In the genomic region with DNA sequence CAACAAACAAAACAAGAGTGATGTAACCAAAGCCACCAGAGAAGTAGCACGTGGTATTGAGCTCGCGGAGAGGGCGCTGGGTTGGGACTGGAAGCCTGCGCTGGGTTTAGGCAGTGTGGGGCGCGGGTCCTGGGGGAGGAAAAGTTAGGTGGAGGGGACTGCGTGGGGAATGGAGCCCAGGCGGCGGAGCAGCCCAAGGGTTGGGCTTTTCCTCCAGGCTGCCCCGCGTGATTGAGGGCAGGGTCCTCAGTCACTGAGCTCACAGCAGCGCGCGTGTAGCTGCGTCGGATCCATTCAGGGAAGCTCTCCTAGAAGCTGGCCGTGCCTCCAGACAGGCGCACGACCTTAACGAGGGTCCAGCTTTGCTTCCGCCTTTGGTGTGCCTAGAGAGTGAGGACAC, we compare ENCODE assay signal across 9 cellular contexts.
"Had no signal": no experiment of that assay in that cellular context is flagged by ENCODE, and none has a peak within 500 bp of the region (broad histone marks: within the 10 kb centered on the region; RNA-seq: fewer than 3 reads in every experiment).

No MANE protein-coding gene starts in this region.

- H3K4me3 ChIP-seq: GM23248, HAP-1, K562 had no signal

- H3K27ac ChIP-seq: GM23248 had no signal

- FAIRE-seq: HTR-8/SVneo, K562 had no signal

- H3K27ac Mint-ChIP-seq: HFFc6 had no signal

- H3K9me3 ChIP-seq: HAP-1 had no signal

- H3K36me3 ChIP-seq: HAP-1 had no signal

- H3K4me1 ChIP-seq: HAP-1 had no signal

- ATAC-seq: HCT116, K562 had no signal

- H3K4me3 Mint-ChIP-seq: HFFc6 had no signal

- DNase-seq: GM23248, GOT3, H7, HFFc6, IMR-90 had no signal
